Comparison of ENCODE assay signal across 25 cellular contexts in genomic region chrX:34629572-34629971, GRCh38. TPM values are rescaled to one million over a fixed set of nuclear protein-coding genes. Genes with fewer than 3 reads are reported as not detected.
DNase-seq lines count a peak whose midpoint lies in the region; TF ChIP-seq lines count a peak whose summit lies in the region.
"Had no signal": no experiment of that assay in that cellular context is flagged by ENCODE, and none has a peak within 500 bp of the region (broad histone marks: within the 10 kb centered on the region; RNA-seq: fewer than 3 reads in every experiment).

No MANE protein-coding gene starts in this region.

- peak overlapping the region in 1 of 3 experiments; percentile 61; a peak in 1 of 7 replicates for H3K27ac Mint-ChIP-seq in H9
- H3K27ac Mint-ChIP-seq: activated naive CD4-positive, alpha-beta T cell treated with anti-CD3 and anti-CD28 coated beads for 36 hours; activated T-cell treated with anti-CD3 and anti-CD28 coated beads, Interleukin-2, amount 50 U/mL, for 24 hours; natural killer cell; T-helper 17 cell had no signal

- H3K9me3 Mint-ChIP-seq in H9, result peaks cover 0 to 26% of the 10 kb centered on the region in 2 experiments; a peak in 3 of 5 replicates
- H3K9me3 Mint-ChIP-seq: activated naive CD4-positive, alpha-beta T cell treated with anti-CD3 and anti-CD28 coated beads for 36 hours; activated T-cell treated with anti-CD3 and anti-CD28 coated beads, Interleukin-2, amount 50 U/mL, for 24 hours had no signal

- WGBS in H9 (ENCODE audit: extremely low coverage, insufficient read length, low lambda C conversion rate), result no CpG with 5 or more reads among the region's 3 CpGs

- no peak overlapping the region for H4K8ac ChIP-seq in H9 (replicated peaks; ENCODE audit: insufficient read length, low read depth, low read length)

- no peak overlapping the region for H3K18ac ChIP-seq in H9 (ENCODE audit: insufficient read length, low read depth, low read length)

- TF ChIP-seq CTCF in H9 (conservative IDR thresholded peaks at IDR 0.05), result no peak

- H3K23ac ChIP-seq in H9 (ENCODE audit: insufficient read length, low read depth, low read length), result no peak overlapping the region

- no peaks in the 10 kb centered on the region; the same call in 1 of the 2 replicates for H3K79me2 ChIP-seq in H9 (ENCODE audit: insufficient read depth, low read length)

- peaks cover 0 to 14% (median 7%) of the 10 kb centered on the region in 3 experiments; a peak in 6 of 7 replicates for H3K36me3 Mint-ChIP-seq in H9 (ENCODE audit: insufficient read depth in 1 of 3, low read depth in 3 of 3)
- H3K36me3 Mint-ChIP-seq: natural killer cell had no signal

- H3K4me1 ChIP-seq in H9 (ENCODE audit: insufficient read depth, low read length), result peaks cover 2% of the 10 kb centered on the region; the same call in 1 of the 2 replicates
- H3K4me1 ChIP-seq: suprapubic skin had no signal

- H3K27ac ChIP-seq in H9 (ENCODE audit: insufficient read length, low read depth, low read length), result no peak overlapping the region
- H3K27ac ChIP-seq: ascending aorta; BLaER1 treated with 17β-estradiol and CSF1 and Interleukin-3, amounts not matched to agents 10 nM and 100 nM; suprapubic skin; WERI-Rb-1 had no signal

- no peak overlapping the region for H2BK120ac ChIP-seq in H9 (ENCODE audit: low read depth, low read length, poor library complexity, severe bottlenecking)

- no peak overlapping the region for H2BK5ac ChIP-seq in H9 (ENCODE audit: insufficient read length, low read length)

- no peaks in the 10 kb centered on the region for H3K79me1 ChIP-seq in H9 (ENCODE audit: insufficient read depth, low read depth, low read length, poor library complexity, severe bottlenecking)

- H3K4ac ChIP-seq in H9 (ENCODE audit: low read depth, low read length), result no peak overlapping the region

- no peak overlapping the region for H2BK12ac ChIP-seq in H9 (ENCODE audit: insufficient read length, low read depth, low read length)

- no peak overlapping the region for H3K4me3 Mint-ChIP-seq in H9
- H3K4me3 Mint-ChIP-seq: activated naive CD4-positive, alpha-beta T cell treated with anti-CD3 and anti-CD28 coated beads for 36 hours; activated T-cell treated with anti-CD3 and anti-CD28 coated beads, Interleukin-2, amount 50 U/mL, for 24 hours; natural killer cell; T-helper 17 cell had no signal

- H2BK15ac ChIP-seq in H9 (ENCODE audit: low read depth, low read length), result no peak overlapping the region; the same call in 1 of the 2 replicates

- H3K4me2 ChIP-seq in H9 (ENCODE audit: insufficient read depth, insufficient read length, low read length), result no peak overlapping the region
- H3K4me2 ChIP-seq: BLaER1 treated with 17β-estradiol and CSF1 and Interleukin-3, amounts not matched to agents 10 nM and 100 nM had no signal

- H2BK20ac ChIP-seq in H9 (ENCODE audit: low read depth, low read length, poor library complexity, severe bottlenecking), result no peak overlapping the region

- no peak overlapping the region for H2AFZ ChIP-seq in H9 (ENCODE audit: low read length)

- H2AK5ac ChIP-seq in H9 (ENCODE audit: insufficient read length, low read length), result no peak overlapping the region

- no peak overlapping the region for H3K56ac ChIP-seq in H9 (ENCODE audit: insufficient read length, low read depth, low read length)

- H3K4me1 Mint-ChIP-seq in H9, result peaks cover 14 to 16% of the 10 kb centered on the region in 2 experiments
- H3K4me1 Mint-ChIP-seq: natural killer cell, T-helper 17 cell had no signal

- no peak overlapping the region for H4K91ac ChIP-seq in H9 (ENCODE audit: insufficient read length, low read depth, low read length)

- no peak overlapping the region for H3T11ph ChIP-seq in H9 (ENCODE audit: low read length)

- no peaks in the 10 kb centered on the region for H3K27me3 Mint-ChIP-seq in H9 (ENCODE audit: low read depth)
- H3K27me3 Mint-ChIP-seq: T-helper 17 cell had no signal

- no peaks in the 10 kb centered on the region for H3K9me3 ChIP-seq in H9 (ENCODE audit: control insufficient read depth, low read depth, low read length)
- H3K9me3 ChIP-seq: ascending aorta; BLaER1 treated with 17β-estradiol and CSF1 and Interleukin-3, amounts not matched to agents 10 nM and 100 nM; suprapubic skin had no signal

- H3K23me2 ChIP-seq in H9 (ENCODE audit: insufficient read length, low read depth, low read length, poor library complexity, severe bottlenecking), result no peaks in the 10 kb centered on the region

- no peaks in the 10 kb centered on the region for H3K27me3 ChIP-seq in H9 (ENCODE audit: insufficient read depth, low read length)
- H3K27me3 ChIP-seq: ascending aorta, suprapubic skin had no signal

- no peaks in the 10 kb centered on the region for H4K20me1 ChIP-seq in H9 (ENCODE audit: control insufficient read depth, insufficient read depth, insufficient read length)

- peak; percentile 59 for DNase-seq in AG08395 (ENCODE audit: low spot score)
- peak; percentile 46 for DNase-seq in GM03348 (ENCODE audit: low spot score)
- peak; percentile 76 for DNase-seq in astrocyte of the hippocampus (ENCODE audit: low read depth, low spot score)
- DNase-seq in glomerular visceral epithelial cell (ENCODE audit: extremely low spot score), result peak; percentile 39
- no peak for DNase-seq in H9
- no peak for DNase-seq in middle frontal gyrus (ENCODE audit: extremely low spot score, low spot score)
- no peak for DNase-seq in GF-D8 (lab: John Stamatoyannopoulos, UW)
- DNase-seq in activated CD8-positive, alpha-beta memory T cell treated with anti-CD3 and anti-CD28 coated beads, Interleukin-2, amount 50 U/mL, for 4 hours, result no peak
- DNase-seq: activated CD4-positive, alpha-beta T cell treated with anti-CD3 and anti-CD28 coated beads, Interleukin-2, amount 50 U/mL, for 4 hours; activated naive CD4-positive, alpha-beta T cell treated with anti-CD3 and anti-CD28 coated beads for 36 hours; activated T-cell treated with anti-CD3 and anti-CD28 coated beads, Interleukin-2, amount 50 U/mL, for 24 hours; DMS 273 treated with DMSO at 0.1 percent for 48 hours; H7; mesenchymal stem cell; natural killer cell; NCI-H187 treated with DMSO at 0.1 percent for 48 hours; NCI-H446; posterior cingulate gyrus; SIG-M5; small intestine; T-helper 17 cell; WERI-Rb-1 had no signal

- no peak overlapping the region for H4K5ac ChIP-seq in H9 (ENCODE audit: insufficient read length, low read depth, low read length)

- no peak overlapping the region for H3K14ac ChIP-seq in H9 (ENCODE audit: insufficient read depth, low read length)

- no peak overlapping the region for H3K9ac ChIP-seq in H9 (ENCODE audit: extremely low read depth, insufficient read length, low read length)
- H3K9ac ChIP-seq: BLaER1 treated with 17β-estradiol and CSF1 and Interleukin-3, amounts not matched to agents 10 nM and 100 nM had no signal

RNA-seq across cellular contexts. Expression of gene TMEM47, which starts 27.5 kb away (rescaled TPM):
- 26.0 and 26.4 TPM in 2 replicates for total RNA-seq in H9 (2021)
- total RNA-seq: activated naive CD4-positive, alpha-beta T cell treated with anti-CD3 and anti-CD28 coated beads for 36 hours; natural killer cell; T-helper 17 cell had no signal

Comparison
In these comparisons a context has a peak if more than half of its experiments do, and no peak if none do; other contexts are left out.
1. DNase-seq: peak in AG08395 (single experiment), GM03348 (single experiment), astrocyte of the hippocampus (single experiment) and glomerular visceral epithelial cell (single experiment); none in H9 (single experiment), middle frontal gyrus (single experiment), GF-D8 (single experiment) and activated CD8-positive, alpha-beta memory T cell treated with anti-CD3 and anti-CD28 coated beads, Interleukin-2, amount 50 U/mL, for 4 hours (single experiment).